ENCODE assay signal across 24 cellular contexts in genomic region chr11:18836415-18836814, GRCh38. TPM values are rescaled to one million over a fixed set of nuclear protein-coding genes. Genes with fewer than 3 reads are reported as not detected.
DNase-seq lines count a peak whose midpoint lies in the region; ATAC-seq and TF ChIP-seq lines count a peak whose summit lies in the region.
"Had no signal": no experiment of that assay in that cellular context is flagged by ENCODE, and none has a peak within 500 bp of the region (broad histone marks: within the 10 kb centered on the region; RNA-seq: fewer than 3 reads in every experiment).

No MANE protein-coding gene starts in this region.

- peaks cover 36% of the 10 kb centered on the region for H3K27me3 Mint-ChIP-seq in endodermal cell (ENCODE audit: insufficient read depth)

- H3K4me3 ChIP-seq in GM23248 (no peak overlapping the region), endodermal cell (ENCODE audit: low read length) (no peak overlapping the region)
- H3K4me3 ChIP-seq: adrenal gland, gastrocnemius medialis, right atrium auricular region had no signal

- H3K36me3 ChIP-seq in GM23248 (ENCODE audit: low read depth) (no peaks in the 10 kb centered on the region), endodermal cell (ENCODE audit: control insufficient read depth, insufficient read depth, low read length) (no peaks in the 10 kb centered on the region)
- H3K36me3 ChIP-seq: adrenal gland, gastrocnemius medialis, right atrium auricular region had no signal

- H3K36me3 Mint-ChIP-seq in endodermal cell (ENCODE audit: low read depth), result no peaks in the 10 kb centered on the region

- no peaks in the 10 kb centered on the region for H4K20me1 ChIP-seq in GM23248 (ENCODE audit: insufficient read depth)

- peaks cover 5% of the 10 kb centered on the region for H3K9me3 Mint-ChIP-seq in endodermal cell

- in situ Hi-C loops in GM23248 (cut with MboI), result no loop called here

- DNase-seq in GM23248 (peak; percentile 22), RPMI7951 (ENCODE audit: low read depth) (peak; percentile 5), endodermal cell (peak; percentile 74), myocyte (ENCODE audit: low read depth) (peak; percentile 45), NCI-H1048 (lab: John Stamatoyannopoulos, UW) (no peak)
- no peak for DNase-seq in activated CD4-positive, alpha-beta T cell treated with anti-CD3 and anti-CD28 coated beads for 4 hours
- no peak for DNase-seq in activated CD4-positive, alpha-beta T cell treated with anti-CD3 and anti-CD28 coated beads for 48 hours
- DNase-seq: activated CD4-positive, alpha-beta T cell treated with anti-CD3 and anti-CD28 coated beads for 36 hours; activated CD8-positive, alpha-beta memory T cell treated with anti-CD3 and anti-CD28 coated beads, Interleukin-2, amount 50 U/mL, for 4 hours; activated effector memory CD4-positive, alpha-beta T cell treated with anti-CD3 and anti-CD28 coated beads, Interleukin-2, amount 50 U/mL, for 16 hours; adrenal gland; CD8-positive, alpha-beta memory T cell; central memory CD4-positive, alpha-beta T cell; erythroblast; gastrocnemius medialis; left ventricle myocardium superior; NCI-H146; NCI-H82; nucleus accumbens; T1000 had no signal

- no peaks in the 10 kb centered on the region for H3F3A ChIP-seq in GM23248 (ENCODE audit: insufficient read depth)

- no peak overlapping the region for H2AFZ ChIP-seq in GM23248

- H3K27ac ChIP-seq in GM23248 (no peak overlapping the region), endodermal cell (ENCODE audit: low read depth, low read length) (no peak overlapping the region)
- H3K27ac ChIP-seq: adrenal gland, gastrocnemius medialis, right atrium auricular region had no signal

- H3K4me1 ChIP-seq in GM23248 (ENCODE audit: insufficient read depth) (no peaks in the 10 kb centered on the region), endodermal cell (ENCODE audit: control insufficient read depth, insufficient read depth, low read length) (no peaks in the 10 kb centered on the region)
- H3K4me1 ChIP-seq: adrenal gland, gastrocnemius medialis, right atrium auricular region had no signal

- H3K4me1 Mint-ChIP-seq in endodermal cell, result no peaks in the 10 kb centered on the region
- H3K4me1 Mint-ChIP-seq: activated CD4-positive, alpha-beta T cell treated with anti-CD3 and anti-CD28 coated beads for 36 hours; CD8-positive, alpha-beta memory T cell had no signal

- no peak overlapping the region for H3K27ac Mint-ChIP-seq in endodermal cell
- H3K27ac Mint-ChIP-seq: activated CD4-positive, alpha-beta T cell treated with anti-CD3 and anti-CD28 coated beads for 36 hours; CD8-positive, alpha-beta memory T cell had no signal

- H3K4me3 Mint-ChIP-seq in endodermal cell, result no peak overlapping the region
- H3K4me3 Mint-ChIP-seq: activated CD4-positive, alpha-beta T cell treated with anti-CD3 and anti-CD28 coated beads for 36 hours; CD8-positive, alpha-beta memory T cell had no signal

- WGBS in GM23248 (ENCODE audit: low coverage in 1 of 2, low lambda C conversion rate in 2 of 2, missing lambda C conversion rate in 2 of 2), 2 experiments, result 43 to 57% methylated on average over 2 of the region's 2 CpGs
- 71 to 93% methylated on average over 2 of the region's 2 CpGs for WGBS in endodermal cell (ENCODE audit: insufficient coverage in 1 of 2, insufficient read length in 1 of 2), 2 experiments

- no peak for TF ChIP-seq CTCF in endodermal cell (conservative IDR thresholded peaks at IDR 0.05)

- H3K79me2 ChIP-seq in GM23248 (ENCODE audit: insufficient read depth), result no peaks in the 10 kb centered on the region

- H3K27me3 ChIP-seq in GM23248 (replicated peaks; ENCODE audit: insufficient read depth) (no peaks in the 10 kb centered on the region; the same call in 1 of the 2 replicates), endodermal cell (ENCODE audit: control insufficient read depth, insufficient read depth, low read length, poor library complexity, severe bottlenecking) (peaks cover 14% of the 10 kb centered on the region)
- H3K27me3 ChIP-seq: gastrocnemius medialis, right atrium auricular region had no signal

- ATAC-seq in HG03196 (IDR thresholded peaks at IDR 0.05; ENCODE audit: unreplicated experiment), result no peak
- ATAC-seq: activated CD4-positive, alpha-beta T cell treated with anti-CD3 and anti-CD28 coated beads for 36 hours; gastrocnemius medialis; left ventricle myocardium superior; Panc1 had no signal

- no peaks in the 10 kb centered on the region for H3K9me3 ChIP-seq in GM23248 (ENCODE audit: low read depth)
- H3K9me3 ChIP-seq in endodermal cell (ENCODE audit: control insufficient read depth, low read length), result no peaks in the 10 kb centered on the region
- H3K9me3 ChIP-seq: adrenal gland, gastrocnemius medialis had no signal

- H3K9ac ChIP-seq in GM23248 (no peak overlapping the region), endodermal cell (ENCODE audit: extremely low read depth, low read length, poor library complexity, severe bottlenecking) (no peak overlapping the region)

- H3K4me2 ChIP-seq in GM23248 (ENCODE audit: unreplicated experiment), result no peak overlapping the region

- no peaks in the 10 kb centered on the region for H3K9me2 ChIP-seq in GM23248 (ENCODE audit: insufficient read depth)

RNA-seq across cellular contexts. Expression of gene PTPN5, which starts 44.8 kb away (rescaled TPM):
- not detected in 2 replicates for total RNA-seq in GM23248 (2014; rRNA removed; shearing (Covaris generic))
- polyA plus RNA-seq in GM23248 (2016; fragmentation: Nextera tagmentation; extraction: Ambion mirVana), result not detected in 2 replicates
- not detected in 2 replicates for total RNA-seq in RPMI7951 (2014; rRNA removed; shearing (Covaris generic))
- total RNA-seq in endodermal cell, result 10 to 100 TPM; 27.6 to 51.0 TPM
- 4.7 TPM for polyA plus RNA-seq in endodermal cell (2013, experiment 1 of 2)
- 5.1 TPM for polyA plus RNA-seq in endodermal cell (2013, experiment 2 of 2)
- not detected in 2 replicates for total RNA-seq in myocyte
- 0.19 TPM for polyA plus RNA-seq in myocyte (2012)
- total RNA-seq: activated CD4-positive, alpha-beta T cell treated with anti-CD3 and anti-CD28 coated beads for 36 hours; CD8-positive, alpha-beta memory T cell; HT-29 had no signal
- polyA plus RNA-seq: CD8-positive, alpha-beta memory T cell had no signal

Comparison
In these comparisons a context has a peak if more than half of its experiments do, and no peak if none do; other contexts are left out.
1. DNase-seq: peak in GM23248 (single experiment), RPMI7951 (single experiment), endodermal cell (single experiment) and myocyte (single experiment); none in activated CD4-positive, alpha-beta T cell treated with anti-CD3 and anti-CD28 coated beads for 4 hours (0 of 2), activated CD4-positive, alpha-beta T cell treated with anti-CD3 and anti-CD28 coated beads for 48 hours (single experiment) and NCI-H1048 (single experiment).
2. RNA of gene PTPN5, which starts 44.8 kb away (total RNA-seq): 27.6 to 51.0 TPM in endodermal cell; not detected in myocyte, not detected in GM23248 and not detected in RPMI7951; every median in the first group is over 10 times any median in the second.